ENCODE assay signal across 28 cellular contexts in the genomic region with DNA sequence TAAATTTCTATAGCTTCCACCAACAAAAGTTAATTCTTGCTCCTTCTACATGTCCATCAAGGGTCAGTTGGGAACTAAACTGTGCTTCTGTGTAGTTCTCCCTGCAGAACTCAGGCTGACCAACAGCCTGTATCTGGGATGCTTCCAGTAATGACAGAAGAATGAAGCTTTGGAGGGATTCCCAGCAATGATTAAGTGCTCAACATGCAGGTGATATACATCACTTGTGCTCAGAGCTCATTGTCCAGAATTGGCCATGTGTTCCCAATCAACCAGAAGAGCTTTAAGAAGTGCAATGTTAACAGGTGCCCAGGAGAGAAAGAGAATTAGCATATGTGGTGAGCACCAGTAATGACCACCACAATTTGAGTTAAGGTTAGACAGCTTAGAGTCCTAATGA. TPM values are rescaled to one million over a fixed set of nuclear protein-coding genes. Genes with fewer than 3 reads are reported as not detected.
A peak's percentile ranks its signal among the peaks of the same experiment; 100 is the strongest.
DNase-seq lines count a peak whose midpoint lies in the region; ATAC-seq, FAIRE-seq and TF ChIP-seq lines count a peak whose summit lies in the region.
"Had no signal": no experiment of that assay in that cellular context is flagged by ENCODE, and none has a peak within 500 bp of the region (broad histone marks: within the 10 kb centered on the region; RNA-seq: fewer than 3 reads in every experiment).

No MANE protein-coding gene starts in this region.

- ATAC-seq in GM18907 (IDR thresholded peaks at IDR 0.05; ENCODE audit: unreplicated experiment), result no peak
- ATAC-seq: A549, K562 had no signal

- TF ChIP-seq CTCF in fibroblast of the aortic adventitia (IDR thresholded peaks at IDR 0.05; ENCODE audit: insufficient read depth, low read length) (no peak), esophagus squamous epithelium (IDR thresholded peaks at IDR 0.05) (no peak)

- H3K4me3 ChIP-seq in BLaER1 treated with 17β-estradiol and CSF1 and Interleukin-3, amounts not matched to agents 10 nM and 100 nM, result no peak overlapping the region
- no peak overlapping the region for H3K4me3 ChIP-seq in fibroblast of the aortic adventitia (ENCODE audit: low read depth, low read length)
- no peak overlapping the region for H3K4me3 ChIP-seq in esophagus squamous epithelium
- H3K4me3 ChIP-seq: A549, K562, SJCRH30 had no signal

- intact Hi-C loops in esophagus squamous epithelium (cut with DNase I), result no loop called here

- DNase-seq in NCI-H1092 treated with DMSO at 0.1 percent for 48 hours (lab: John Stamatoyannopoulos, UW) (peak; percentile 67), SK-N-DZ (ENCODE audit: low spot score) (peak; percentile 27), fibroblast of the aortic adventitia (ENCODE audit: low read depth) (peak; percentile 15), GM12891 (ENCODE audit: insufficient read length, low spot score) (no peak), esophagus squamous epithelium (lab: John Stamatoyannopoulos, UW) (no peak), GDM1 (lab: John Stamatoyannopoulos, UW) (no peak)
- DNase-seq: CD8-positive, alpha-beta memory T cell; DMS 273 treated with DMSO at 0.1 percent for 48 hours; DMS79; EL; GF-D8; H7; Kasumi-1; NCI-H1694; NCI-H2081 treated with DMSO at 0.1 percent for 48 hours; NCI-H2171; NCI-H345; NCI-H510A treated with DMSO at 0.1 percent for 48 hours; SJCRH30 had no signal

- H3K4me2 ChIP-seq in BLaER1 treated with 17β-estradiol and CSF1 and Interleukin-3, amounts not matched to agents 10 nM and 100 nM, result peak overlapping the region in 9 of 11 experiments; percentile 24 to 83 (median 62); a peak in 18 of 22 replicates
- H3K4me2 ChIP-seq: A549 had no signal

- no peaks in the 10 kb centered on the region for H3K36me3 ChIP-seq in BLaER1 treated with 17β-estradiol and CSF1 and Interleukin-3, amounts not matched to agents 10 nM and 100 nM
- H3K36me3 ChIP-seq in esophagus squamous epithelium, result no peaks in the 10 kb centered on the region
- H3K36me3 ChIP-seq: SJCRH30 had no signal

- no peaks in the 10 kb centered on the region for H4K20me1 ChIP-seq in BLaER1 treated with 17β-estradiol and CSF1 and Interleukin-3, amounts not matched to agents 10 nM and 100 nM

- H3K9me3 ChIP-seq in BLaER1 treated with 17β-estradiol and CSF1 and Interleukin-3, amounts not matched to agents 10 nM and 100 nM (replicated peaks in 1 of 11), result peaks cover 0 to 17% (median 0%) of the 10 kb centered on the region in 11 experiments; a peak in 4 of 22 replicates
- H3K9me3 ChIP-seq in esophagus squamous epithelium, result no peaks in the 10 kb centered on the region
- H3K9me3 ChIP-seq: A549, SJCRH30 had no signal

- H3K27ac ChIP-seq in BLaER1 treated with 17β-estradiol and CSF1 and Interleukin-3, amounts not matched to agents 10 nM and 100 nM, result no peak overlapping the region
- no peak overlapping the region for H3K27ac ChIP-seq in esophagus squamous epithelium
- H3K27ac ChIP-seq: A549, SJCRH30 had no signal

- H3K27me3 ChIP-seq in BLaER1 treated with 17β-estradiol and CSF1 and Interleukin-3, amounts not matched to agents 10 nM and 100 nM, result no peaks in the 10 kb centered on the region
- no peaks in the 10 kb centered on the region for H3K27me3 ChIP-seq in esophagus squamous epithelium
- H3K27me3 ChIP-seq: SJCRH30 had no signal

- H3K4me1 ChIP-seq in BLaER1 treated with 17β-estradiol and CSF1 and Interleukin-3, amounts not matched to agents 10 nM and 100 nM, result peaks cover 9 to 84% (median 59%) of the 10 kb centered on the region in 10 experiments
- no peaks in the 10 kb centered on the region for H3K4me1 ChIP-seq in esophagus squamous epithelium
- H3K4me1 ChIP-seq: A549, SJCRH30 had no signal

- TF ChIP-seq POLR2A in GM12891 (IDR thresholded peaks at IDR 0.05; ENCODE audit: low read depth, low read length) (no peak), esophagus squamous epithelium (IDR thresholded peaks at IDR 0.05) (no peak)

- no peak for FAIRE-seq in GM12891 (lab: Jason Lieb, UNC)
- FAIRE-seq: A549, GM12892, K562 had no signal

- no peak overlapping the region for H3K9ac ChIP-seq in BLaER1 treated with 17β-estradiol and CSF1 and Interleukin-3, amounts not matched to agents 10 nM and 100 nM

TF ChIP-seq in GM12891, 5 proteins besides CTCF, POLR2A, EP300 and RAD21:
- TF ChIP-seq TAF1 (IDR thresholded peaks at IDR 0.05; ENCODE audit: low read depth, low read length), result no peak
- TF ChIP-seq SPI1 (IDR thresholded peaks at IDR 0.05; ENCODE audit: low read depth, low read length), result no peak
- TF ChIP-seq POU2F2 (IDR thresholded peaks at IDR 0.05; ENCODE audit: low read depth, low read length), result no peak
- no peak for TF ChIP-seq POLR2AphosphoS5 (IDR thresholded peaks at IDR 0.05; ENCODE audit: low read depth, low read length)
- TF ChIP-seq PAX5 (IDR thresholded peaks at IDR 0.05; ENCODE audit: insufficient read depth, low read length, severe bottlenecking), result no peak

RNA-seq across cellular contexts. Expression of gene SNRPB2, which starts 37.4 kb away (rescaled TPM):
- polyA plus RNA-seq in SK-N-DZ (2014; cell fraction: cytosol; rRNA removed), result 134 and 155 TPM in 2 replicates
- polyA plus RNA-seq in SK-N-DZ (2014; cell fraction: nucleus; rRNA removed), result 58.4 and 99.2 TPM in 2 replicates
- total RNA-seq in fibroblast of the aortic adventitia (ENCODE audit: low replicate concordance), result 50.5 and 58.6 TPM in 2 replicates
- polyA plus RNA-seq in GM12891 (2012; ENCODE audit: low read depth, missing spikeins), result 95.7 TPM
- 10 to 100 TPM; 18.0 to 42.0 (median 26.4) TPM for total RNA-seq in esophagus squamous epithelium

RNA-seq across cellular contexts. Expression of gene OTOR, which starts 55.7 kb away (rescaled TPM):
- not detected in 2 replicates for polyA plus RNA-seq in SK-N-DZ (2014; cell fraction: cytosol; rRNA removed)
- not detected in 2 replicates for polyA plus RNA-seq in SK-N-DZ (2014; cell fraction: nucleus; rRNA removed)
- total RNA-seq in fibroblast of the aortic adventitia (ENCODE audit: low replicate concordance), result not detected in 2 replicates
- polyA plus RNA-seq in GM12891 (2012; ENCODE audit: low read depth, missing spikeins), result not detected
- not detected for total RNA-seq in esophagus squamous epithelium
- total RNA-seq: CD8-positive, alpha-beta memory T cell; H7; HT1080; K562; M059J; SJCRH30; T-helper 1 cell treated with Interleukin-12 subunit alpha and Interleukin-12 subunit beta and Interleukin-4 antibody, amounts not matched to agents 30 ng/mL and 1 ng/mL, for 36 hours had no signal
- polyA plus RNA-seq: A549; CD14-positive monocyte; CD8-positive, alpha-beta memory T cell; K562 had no signal

Comparison
In these comparisons a context has a peak if more than half of its experiments do, and no peak if none do; other contexts are left out.
1. DNase-seq: peak in NCI-H1092 treated with DMSO at 0.1 percent for 48 hours (single experiment), SK-N-DZ (single experiment) and fibroblast of the aortic adventitia (single experiment); none in GM12891 (single experiment), esophagus squamous epithelium (single experiment) and GDM1 (single experiment).